ENCODE assay signal across 17 cellular contexts in the genomic region with DNA sequence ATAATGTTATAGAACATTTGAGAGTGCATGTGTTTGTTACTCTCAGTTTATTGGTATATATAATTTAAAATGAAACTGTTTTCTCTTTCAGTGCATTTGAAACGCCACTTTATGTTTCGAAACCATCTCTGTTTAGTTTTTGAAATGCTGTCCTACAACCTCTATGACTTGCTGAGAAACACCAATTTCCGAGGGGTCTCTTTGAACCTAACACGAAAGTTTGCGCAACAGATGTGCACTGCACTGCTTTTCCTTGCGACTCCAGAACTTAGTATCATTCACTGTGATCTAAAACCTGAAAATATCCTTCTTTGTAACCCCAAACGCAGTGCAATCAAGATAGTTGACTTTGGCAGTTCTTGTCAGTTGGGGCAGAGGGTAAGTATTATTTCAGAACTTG.
"Had no signal": no experiment of that assay in that cellular context is flagged by ENCODE, and none has a peak within 500 bp of the region (broad histone marks: within the 10 kb centered on the region; RNA-seq: fewer than 3 reads in every experiment).

No MANE protein-coding gene starts in this region.

- H3K4me3 ChIP-seq: esophagus squamous epithelium, hepatocyte, sigmoid colon, skin epidermis, stomach, thoracic aorta, transverse colon had no signal

- H3K27ac Mint-ChIP-seq: dendritic cell treated with granulocyte-macrophage colony-stimulating factor and Interleukin-4, amounts not matched to agents 40 ng/mL and 50 ng/mL, for 4 days had no signal

- ATAC-seq: left colon had no signal

- DNase-seq: esophagus squamous epithelium; foreskin fibroblast; kidney; left colon; mesendoderm; naive B cell; posterior cingulate gyrus; sigmoid colon; stimulated activated naive CD4-positive, alpha-beta T cell; stomach; substantia nigra; transverse colon had no signal

- H2AFZ ChIP-seq: hepatocyte had no signal

- H3K9me3 Mint-ChIP-seq: dendritic cell treated with granulocyte-macrophage colony-stimulating factor and Interleukin-4, amounts not matched to agents 40 ng/mL and 50 ng/mL, for 4 days; naive B cell had no signal

- H3K27me3 ChIP-seq: esophagus squamous epithelium, hepatocyte, sigmoid colon, stomach, transverse colon had no signal

- H3K27ac ChIP-seq: esophagus squamous epithelium, hepatocyte, sigmoid colon, skin epidermis, stomach, thoracic aorta, transverse colon had no signal

- H3K9me3 ChIP-seq: esophagus squamous epithelium, sigmoid colon, stomach, thoracic aorta, transverse colon had no signal

- H3K27me3 Mint-ChIP-seq: dendritic cell treated with granulocyte-macrophage colony-stimulating factor and Interleukin-4, amounts not matched to agents 40 ng/mL and 50 ng/mL, for 4 days; naive B cell had no signal

- H3K4me3 Mint-ChIP-seq: dendritic cell treated with granulocyte-macrophage colony-stimulating factor and Interleukin-4, amounts not matched to agents 40 ng/mL and 50 ng/mL, for 4 days; naive B cell had no signal

- FAIRE-seq: colon, kidney had no signal

- H3K4me1 ChIP-seq: esophagus squamous epithelium, transverse colon had no signal

- H3K4me2 ChIP-seq: hepatocyte had no signal
